ENCODE assay signal across 15 cellular contexts in genomic region chr14:57732886-57733285, GRCh38.
A peak's percentile ranks its signal among the peaks of the same experiment; 100 is the strongest.
DNase-seq lines count a peak whose midpoint lies in the region; ATAC-seq, FAIRE-seq and TF ChIP-seq lines count a peak whose summit lies in the region.
"Had no signal": no experiment of that assay in that cellular context is flagged by ENCODE, and none has a peak within 500 bp of the region (broad histone marks: within the 10 kb centered on the region; RNA-seq: fewer than 3 reads in every experiment).

No MANE protein-coding gene starts in this region.

- H3K4me3 ChIP-seq in bronchial epithelial cell (ENCODE audit: low read depth, low read length): no peak overlapping the region

- no peak for FAIRE-seq in bronchial epithelial cell (lab: Jason Lieb, UNC)

- ATAC-seq in GM18519 (IDR thresholded peaks at IDR 0.05; ENCODE audit: low FRiP score, unreplicated experiment): no peak
- ATAC-seq in left lobe of liver: no peak
- ATAC-seq: activated naive CD4-positive, alpha-beta T cell treated with anti-CD3 and anti-CD28 coated beads, Interleukin-2, amount 50 U/mL, for 72 hours; foreskin keratinocyte had no signal

- peak; percentile 22 for DNase-seq in DMS 273 treated with DMSO at 0.1 percent for 48 hours (lab: John Stamatoyannopoulos, UW)
- DNase-seq in NCI-H1105 treated with DMSO at 0.1 percent for 48 hours (lab: John Stamatoyannopoulos, UW): peak; percentile 47
- peak; percentile 15 for DNase-seq in bronchial epithelial cell (ENCODE audit: low read depth)
- DNase-seq in kidney tubule cell (ENCODE audit: low spot score): peak; percentile 13
- DNase-seq in activated effector memory CD4-positive, alpha-beta T cell treated with Interleukin-2 at 50 U/mL for 16 hours: no peak
- DNase-seq in NCI-H2196 treated with DMSO at 0.1 percent for 48 hours (lab: John Stamatoyannopoulos, UW; ENCODE audit: unreplicated experiment): no peak
- no peak for DNase-seq in left lobe of liver (ENCODE audit: low spot score)
- DNase-seq: DMS153, foreskin keratinocyte, islet precursor cell, KG1, NCI-H187 treated with DMSO at 0.1 percent for 48 hours, WERI-Rb-1 had no signal

- no peaks in the 10 kb centered on the region for H3K36me3 ChIP-seq in bronchial epithelial cell (ENCODE audit: control insufficient read depth, insufficient read depth, low read length)
- H3K36me3 ChIP-seq: WERI-Rb-1 had no signal

- TF ChIP-seq CTCF in bronchial epithelial cell (IDR thresholded peaks at IDR 0.05; ENCODE audit: insufficient read depth, low read length, severe bottlenecking): no peak

- no peaks in the 10 kb centered on the region for H3K27me3 ChIP-seq in bronchial epithelial cell (ENCODE audit: control insufficient read depth, insufficient read depth, low read length)
- H3K27me3 ChIP-seq: foreskin keratinocyte had no signal

Comparison
In these comparisons a context has a peak if more than half of its experiments do, and no peak if none do; other contexts are left out.
1. DNase-seq: peak in DMS 273 treated with DMSO at 0.1 percent for 48 hours (single experiment), NCI-H1105 treated with DMSO at 0.1 percent for 48 hours (single experiment), bronchial epithelial cell (single experiment) and kidney tubule cell (single experiment); none in activated effector memory CD4-positive, alpha-beta T cell treated with Interleukin-2 at 50 U/mL for 16 hours (single experiment), NCI-H2196 treated with DMSO at 0.1 percent for 48 hours (single experiment) and left lobe of liver (single experiment).